Comparison of ENCODE assay signal across 11 cellular contexts in genomic region chr7:19928247-19928646, GRCh38.
A peak's percentile ranks its signal among the peaks of the same experiment; 100 is the strongest.
DNase-seq lines count a peak whose midpoint lies in the region; ATAC-seq lines count a peak whose summit lies in the region.
"Had no signal": no experiment of that assay in that cellular context is flagged by ENCODE, and none has a peak within 500 bp of the region (broad histone marks: within the 10 kb centered on the region; RNA-seq: fewer than 3 reads in every experiment).

No MANE protein-coding gene starts in this region.

- no peaks in the 10 kb centered on the region for H3K27me3 Mint-ChIP-seq in activated naive CD4-positive, alpha-beta T cell treated with anti-CD3 and anti-CD28 coated beads for 36 hours (ENCODE audit: low read depth)
- H3K27me3 Mint-ChIP-seq: activated naive CD4-positive, alpha-beta T cell treated with anti-CD3 and anti-CD28 coated beads, Interleukin-2, amount 10 ng/mL, durations not matched to agents 7 days and 5 days had no signal

- H3K4me1 Mint-ChIP-seq in activated naive CD4-positive, alpha-beta T cell treated with anti-CD3 and anti-CD28 coated beads for 36 hours (ENCODE audit: low read depth), result peaks cover 2% of the 10 kb centered on the region
- H3K4me1 Mint-ChIP-seq: activated naive CD4-positive, alpha-beta T cell treated with anti-CD3 and anti-CD28 coated beads, Interleukin-2, amount 10 ng/mL, durations not matched to agents 7 days and 5 days had no signal

- H3K4me3 Mint-ChIP-seq in activated naive CD4-positive, alpha-beta T cell treated with anti-CD3 and anti-CD28 coated beads for 36 hours, result no peak overlapping the region
- H3K4me3 Mint-ChIP-seq: activated naive CD4-positive, alpha-beta T cell treated with anti-CD3 and anti-CD28 coated beads, Interleukin-2, amount 10 ng/mL, durations not matched to agents 7 days and 5 days had no signal

- intact Hi-C loops in activated naive CD4-positive, alpha-beta T cell treated with anti-CD3 and anti-CD28 coated beads for 36 hours (cut with micrococcal nuclease), result no loop called here

- CTCF ChIA-PET in activated naive CD4-positive, alpha-beta T cell treated with anti-CD3 and anti-CD28 coated beads for 36 hours (lab: Charles Lee), result no interaction called here

- H3K27ac Mint-ChIP-seq in activated naive CD4-positive, alpha-beta T cell treated with anti-CD3 and anti-CD28 coated beads for 36 hours, result no peak overlapping the region
- H3K27ac Mint-ChIP-seq: activated naive CD4-positive, alpha-beta T cell treated with anti-CD3 and anti-CD28 coated beads, Interleukin-2, amount 10 ng/mL, durations not matched to agents 7 days and 5 days had no signal

- H3K9me3 Mint-ChIP-seq in activated naive CD4-positive, alpha-beta T cell treated with anti-CD3 and anti-CD28 coated beads for 36 hours, result no peaks in the 10 kb centered on the region
- H3K9me3 Mint-ChIP-seq: activated naive CD4-positive, alpha-beta T cell treated with anti-CD3 and anti-CD28 coated beads, Interleukin-2, amount 10 ng/mL, durations not matched to agents 7 days and 5 days had no signal

- ATAC-seq in GM19023 (IDR thresholded peaks at IDR 0.05; ENCODE audit: unreplicated experiment) (peak; percentile 88), GM21825 (IDR thresholded peaks at IDR 0.05; ENCODE audit: unreplicated experiment) (peak; percentile 77), HG03196 (IDR thresholded peaks at IDR 0.05; ENCODE audit: unreplicated experiment) (peak; percentile 94)
- ATAC-seq: sciatic nerve had no signal

- DNase-seq in renal cortical epithelial cell (ENCODE audit: low read depth), result peak; percentile 37
- DNase-seq in putamen (ENCODE audit: low spot score), result no peak
- no peak for DNase-seq in activated naive CD4-positive, alpha-beta T cell treated with anti-CD3 and anti-CD28 coated beads for 36 hours
- DNase-seq in DMS114 treated with DMSO at 0.1 percent for 48 hours (lab: John Stamatoyannopoulos, UW; ENCODE audit: unreplicated experiment), result no peak
- DNase-seq: activated naive CD4-positive, alpha-beta T cell treated with anti-CD3 and anti-CD28 coated beads, Interleukin-2, amount 10 ng/mL, durations not matched to agents 7 days and 5 days; dermis blood vessel endothelial cell; NCI-H1105 treated with DMSO at 0.1 percent for 48 hours had no signal

- no peaks in the 10 kb centered on the region for H3K36me3 Mint-ChIP-seq in activated naive CD4-positive, alpha-beta T cell treated with anti-CD3 and anti-CD28 coated beads for 36 hours (ENCODE audit: low read depth)
- H3K36me3 Mint-ChIP-seq: activated naive CD4-positive, alpha-beta T cell treated with anti-CD3 and anti-CD28 coated beads, Interleukin-2, amount 10 ng/mL, durations not matched to agents 7 days and 5 days had no signal
